In the genomic region with DNA sequence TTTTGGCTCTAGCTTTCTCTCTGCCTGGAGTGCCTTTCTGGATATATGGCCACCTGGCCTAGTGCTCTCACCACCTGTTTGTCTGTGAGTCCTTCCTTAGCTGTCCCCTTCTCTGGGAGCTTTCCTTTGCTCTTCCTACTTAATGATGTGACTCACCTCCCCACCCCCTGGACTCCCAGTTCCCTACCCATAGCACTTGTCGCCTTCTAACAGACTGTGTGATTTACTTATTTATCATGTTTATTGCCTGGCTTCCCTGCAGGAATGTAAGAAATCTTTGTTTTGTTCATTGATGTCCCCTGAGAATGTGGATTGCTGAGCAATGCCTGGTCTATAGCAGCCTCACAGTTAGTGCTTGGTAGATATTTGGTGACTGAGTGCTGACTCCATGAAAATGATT, we compare ENCODE assay signal across 8 cellular contexts. TPM values are rescaled to one million over a fixed set of nuclear protein-coding genes. Genes with fewer than 3 reads are reported as not detected.
A peak's percentile ranks its signal among the peaks of the same experiment; 100 is the strongest.
DNase-seq lines count a peak whose midpoint lies in the region; ATAC-seq and TF ChIP-seq lines count a peak whose summit lies in the region.

No MANE protein-coding gene starts in this region.

- ATAC-seq in GM19397 (IDR thresholded peaks at IDR 0.05; ENCODE audit: unreplicated experiment), result no peak
- ATAC-seq in HG02973 (IDR thresholded peaks at IDR 0.05; ENCODE audit: unreplicated experiment), result no peak

- intact Hi-C loops in sigmoid colon (cut with DNase I), result no loop called here

- CTCF ChIA-PET in RWPE1 (lab: Yijun Ruan, JAX), result interaction anchor here (0.6 to 0.7 kb wide), 2 partner anchors 10 to 144 kb away, joined by 3 to 4 read pairs; no protein-coding TSS in a partner anchor

- DNase-seq in ELR (ENCODE audit: low read depth) (peak; percentile 48), RWPE1 (ENCODE audit: low spot score) (peak; percentile 13), fibroblast of villous mesenchyme (ENCODE audit: low read depth) (peak; percentile 70), sigmoid colon (no peak), GM19238 (ENCODE audit: insufficient read length, low spot score) (no peak), NCI-H187 treated with DMSO at 0.1 percent for 48 hours (lab: John Stamatoyannopoulos, UW) (no peak)

- POLR2A ChIA-PET in RWPE1 (lab: Yijun Ruan, JAX; ENCODE audit: low non-redundant PET), result no interaction called here

- H3K27me3 ChIP-seq in sigmoid colon, result no peaks in the 10 kb centered on the region

- H3K9me3 ChIP-seq in sigmoid colon, result no peaks in the 10 kb centered on the region

- no peak for TF ChIP-seq CTCF in RWPE1 (conservative IDR thresholded peaks at IDR 0.05; ENCODE audit: low read depth)
- no peak for TF ChIP-seq CTCF in fibroblast of villous mesenchyme (IDR thresholded peaks at IDR 0.05; ENCODE audit: insufficient read depth, low read depth, low read length)
- no peak for TF ChIP-seq CTCF in sigmoid colon (IDR thresholded peaks at IDR 0.05)

- H3K36me3 ChIP-seq in sigmoid colon, result no peaks in the 10 kb centered on the region

- H3K27ac ChIP-seq in RWPE1 (no peak overlapping the region), sigmoid colon (peak overlapping the region; percentile 27 to 62 (median 56))

- WGBS in sigmoid colon, 2 donors, result 13 to 44% methylated on average over 1 of the region's 1 CpG

- H3K4me1 ChIP-seq in sigmoid colon, result peaks cover 0 to 100% (median 94%) of the 10 kb centered on the region in 4 donors

- no peak for TF ChIP-seq POLR2A in sigmoid colon (IDR thresholded peaks at IDR 0.05)

- TF ChIP-seq EP300 in sigmoid colon (IDR thresholded peaks at IDR 0.05), result no peak

- H3K4me3 ChIP-seq in fibroblast of villous mesenchyme (ENCODE audit: low read depth, low read length), result no peak overlapping the region
- no peak overlapping the region for H3K4me3 ChIP-seq in sigmoid colon

RNA-seq across cellular contexts. Expression of gene ADD1, which starts 18.9 kb away (rescaled TPM):
- total RNA-seq in fibroblast of villous mesenchyme, result 212 and 235 TPM in 2 replicates
- 100 to 1,000 TPM; 166 to 378 (median 183) TPM for total RNA-seq in sigmoid colon
- polyA plus RNA-seq in sigmoid colon, result 100 to 1,000 TPM; 113 to 162 (median 120) TPM

Comparison
In these comparisons a context has a peak if more than half of its experiments do, and no peak if none do; other contexts are left out.
1. DNase-seq: peak in ELR (single experiment), RWPE1 (single experiment) and fibroblast of villous mesenchyme (single experiment); none in sigmoid colon (single experiment), GM19238 (single experiment) and NCI-H187 treated with DMSO at 0.1 percent for 48 hours (single experiment).